ENCODE assay signal across 1 cellular context in the genomic region with DNA sequence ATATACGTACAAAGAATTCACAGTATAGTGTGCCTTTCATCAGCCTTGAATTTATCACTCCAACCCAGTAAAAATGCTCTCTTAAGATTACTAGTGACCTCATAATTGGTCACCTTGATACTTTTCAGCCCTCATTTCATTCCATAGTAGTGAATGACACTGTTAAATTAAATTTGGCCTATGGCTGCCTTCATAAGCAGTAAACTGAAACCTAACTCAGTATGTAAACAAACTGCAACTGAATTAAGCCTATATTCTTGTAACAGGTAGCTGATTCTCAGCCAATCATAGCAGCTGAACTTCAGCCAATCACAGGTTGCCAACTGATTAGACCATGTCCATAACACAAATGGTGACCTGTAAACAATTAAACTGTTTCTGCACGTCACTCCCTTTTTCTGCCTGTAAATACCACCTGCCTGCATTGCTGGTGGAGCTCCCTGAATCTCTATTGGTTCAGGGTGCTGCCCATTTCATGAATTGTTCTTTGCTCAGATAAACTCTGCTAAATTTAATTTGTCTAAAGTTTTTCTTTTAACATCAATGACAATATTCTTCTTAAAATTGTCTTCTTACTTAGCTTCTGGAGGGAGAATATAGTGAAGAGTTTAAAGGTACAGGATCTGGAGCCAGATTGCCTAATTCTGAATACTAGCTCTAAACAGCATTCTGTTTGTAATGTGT.
TF ChIP-seq lines count a peak whose summit lies in the region.

No MANE protein-coding gene starts in this region.

TF ChIP-seq in GM23338, 12 proteins besides CTCF, POLR2A, EP300 and RAD21 (continued from another document):
- TF ChIP-seq JUNB (IDR thresholded peaks at IDR 0.05; ENCODE audit: unreplicated experiment): no peak
- TF ChIP-seq CREB1 (CRISPR knock-in tag; IDR thresholded peaks at IDR 0.05; ENCODE audit: low read depth): no peak
- TF ChIP-seq POLR2AphosphoS5 (IDR thresholded peaks at IDR 0.05; ENCODE audit: low read depth): no peak
- TF ChIP-seq ZNF331 (CRISPR knock-in tag; IDR thresholded peaks at IDR 0.05; ENCODE audit: low read depth): no peak
- TF ChIP-seq, protein P1, sequence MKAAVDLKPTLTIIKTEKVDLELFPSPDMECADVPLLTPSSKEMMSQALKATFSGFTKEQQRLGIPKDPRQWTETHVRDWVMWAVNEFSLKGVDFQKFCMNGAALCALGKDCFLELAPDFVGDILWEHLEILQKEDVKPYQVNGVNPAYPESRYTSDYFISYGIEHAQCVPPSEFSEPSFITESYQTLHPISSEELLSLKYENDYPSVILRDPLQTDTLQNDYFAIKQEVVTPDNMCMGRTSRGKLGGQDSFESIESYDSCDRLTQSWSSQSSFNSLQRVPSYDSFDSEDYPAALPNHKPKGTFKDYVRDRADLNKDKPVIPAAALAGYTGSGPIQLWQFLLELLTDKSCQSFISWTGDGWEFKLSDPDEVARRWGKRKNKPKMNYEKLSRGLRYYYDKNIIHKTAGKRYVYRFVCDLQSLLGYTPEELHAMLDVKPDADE (IDR thresholded peaks at IDR 0.05): no peak
- TF ChIP-seq, protein P2, sequence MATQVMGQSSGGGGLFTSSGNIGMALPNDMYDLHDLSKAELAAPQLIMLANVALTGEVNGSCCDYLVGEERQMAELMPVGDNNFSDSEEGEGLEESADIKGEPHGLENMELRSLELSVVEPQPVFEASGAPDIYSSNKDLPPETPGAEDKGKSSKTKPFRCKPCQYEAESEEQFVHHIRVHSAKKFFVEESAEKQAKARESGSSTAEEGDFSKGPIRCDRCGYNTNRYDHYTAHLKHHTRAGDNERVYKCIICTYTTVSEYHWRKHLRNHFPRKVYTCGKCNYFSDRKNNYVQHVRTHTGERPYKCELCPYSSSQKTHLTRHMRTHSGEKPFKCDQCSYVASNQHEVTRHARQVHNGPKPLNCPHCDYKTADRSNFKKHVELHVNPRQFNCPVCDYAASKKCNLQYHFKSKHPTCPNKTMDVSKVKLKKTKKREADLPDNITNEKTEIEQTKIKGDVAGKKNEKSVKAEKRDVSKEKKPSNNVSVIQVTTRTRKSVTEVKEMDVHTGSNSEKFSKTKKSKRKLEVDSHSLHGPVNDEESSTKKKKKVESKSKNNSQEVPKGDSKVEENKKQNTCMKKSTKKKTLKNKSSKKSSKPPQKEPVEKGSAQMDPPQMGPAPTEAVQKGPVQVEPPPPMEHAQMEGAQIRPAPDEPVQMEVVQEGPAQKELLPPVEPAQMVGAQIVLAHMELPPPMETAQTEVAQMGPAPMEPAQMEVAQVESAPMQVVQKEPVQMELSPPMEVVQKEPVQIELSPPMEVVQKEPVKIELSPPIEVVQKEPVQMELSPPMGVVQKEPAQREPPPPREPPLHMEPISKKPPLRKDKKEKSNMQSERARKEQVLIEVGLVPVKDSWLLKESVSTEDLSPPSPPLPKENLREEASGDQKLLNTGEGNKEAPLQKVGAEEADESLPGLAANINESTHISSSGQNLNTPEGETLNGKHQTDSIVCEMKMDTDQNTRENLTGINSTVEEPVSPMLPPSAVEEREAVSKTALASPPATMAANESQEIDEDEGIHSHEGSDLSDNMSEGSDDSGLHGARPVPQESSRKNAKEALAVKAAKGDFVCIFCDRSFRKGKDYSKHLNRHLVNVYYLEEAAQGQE (IDR thresholded peaks at IDR 0.05; ENCODE audit: unreplicated experiment): no peak
- TF ChIP-seq, protein P3, sequence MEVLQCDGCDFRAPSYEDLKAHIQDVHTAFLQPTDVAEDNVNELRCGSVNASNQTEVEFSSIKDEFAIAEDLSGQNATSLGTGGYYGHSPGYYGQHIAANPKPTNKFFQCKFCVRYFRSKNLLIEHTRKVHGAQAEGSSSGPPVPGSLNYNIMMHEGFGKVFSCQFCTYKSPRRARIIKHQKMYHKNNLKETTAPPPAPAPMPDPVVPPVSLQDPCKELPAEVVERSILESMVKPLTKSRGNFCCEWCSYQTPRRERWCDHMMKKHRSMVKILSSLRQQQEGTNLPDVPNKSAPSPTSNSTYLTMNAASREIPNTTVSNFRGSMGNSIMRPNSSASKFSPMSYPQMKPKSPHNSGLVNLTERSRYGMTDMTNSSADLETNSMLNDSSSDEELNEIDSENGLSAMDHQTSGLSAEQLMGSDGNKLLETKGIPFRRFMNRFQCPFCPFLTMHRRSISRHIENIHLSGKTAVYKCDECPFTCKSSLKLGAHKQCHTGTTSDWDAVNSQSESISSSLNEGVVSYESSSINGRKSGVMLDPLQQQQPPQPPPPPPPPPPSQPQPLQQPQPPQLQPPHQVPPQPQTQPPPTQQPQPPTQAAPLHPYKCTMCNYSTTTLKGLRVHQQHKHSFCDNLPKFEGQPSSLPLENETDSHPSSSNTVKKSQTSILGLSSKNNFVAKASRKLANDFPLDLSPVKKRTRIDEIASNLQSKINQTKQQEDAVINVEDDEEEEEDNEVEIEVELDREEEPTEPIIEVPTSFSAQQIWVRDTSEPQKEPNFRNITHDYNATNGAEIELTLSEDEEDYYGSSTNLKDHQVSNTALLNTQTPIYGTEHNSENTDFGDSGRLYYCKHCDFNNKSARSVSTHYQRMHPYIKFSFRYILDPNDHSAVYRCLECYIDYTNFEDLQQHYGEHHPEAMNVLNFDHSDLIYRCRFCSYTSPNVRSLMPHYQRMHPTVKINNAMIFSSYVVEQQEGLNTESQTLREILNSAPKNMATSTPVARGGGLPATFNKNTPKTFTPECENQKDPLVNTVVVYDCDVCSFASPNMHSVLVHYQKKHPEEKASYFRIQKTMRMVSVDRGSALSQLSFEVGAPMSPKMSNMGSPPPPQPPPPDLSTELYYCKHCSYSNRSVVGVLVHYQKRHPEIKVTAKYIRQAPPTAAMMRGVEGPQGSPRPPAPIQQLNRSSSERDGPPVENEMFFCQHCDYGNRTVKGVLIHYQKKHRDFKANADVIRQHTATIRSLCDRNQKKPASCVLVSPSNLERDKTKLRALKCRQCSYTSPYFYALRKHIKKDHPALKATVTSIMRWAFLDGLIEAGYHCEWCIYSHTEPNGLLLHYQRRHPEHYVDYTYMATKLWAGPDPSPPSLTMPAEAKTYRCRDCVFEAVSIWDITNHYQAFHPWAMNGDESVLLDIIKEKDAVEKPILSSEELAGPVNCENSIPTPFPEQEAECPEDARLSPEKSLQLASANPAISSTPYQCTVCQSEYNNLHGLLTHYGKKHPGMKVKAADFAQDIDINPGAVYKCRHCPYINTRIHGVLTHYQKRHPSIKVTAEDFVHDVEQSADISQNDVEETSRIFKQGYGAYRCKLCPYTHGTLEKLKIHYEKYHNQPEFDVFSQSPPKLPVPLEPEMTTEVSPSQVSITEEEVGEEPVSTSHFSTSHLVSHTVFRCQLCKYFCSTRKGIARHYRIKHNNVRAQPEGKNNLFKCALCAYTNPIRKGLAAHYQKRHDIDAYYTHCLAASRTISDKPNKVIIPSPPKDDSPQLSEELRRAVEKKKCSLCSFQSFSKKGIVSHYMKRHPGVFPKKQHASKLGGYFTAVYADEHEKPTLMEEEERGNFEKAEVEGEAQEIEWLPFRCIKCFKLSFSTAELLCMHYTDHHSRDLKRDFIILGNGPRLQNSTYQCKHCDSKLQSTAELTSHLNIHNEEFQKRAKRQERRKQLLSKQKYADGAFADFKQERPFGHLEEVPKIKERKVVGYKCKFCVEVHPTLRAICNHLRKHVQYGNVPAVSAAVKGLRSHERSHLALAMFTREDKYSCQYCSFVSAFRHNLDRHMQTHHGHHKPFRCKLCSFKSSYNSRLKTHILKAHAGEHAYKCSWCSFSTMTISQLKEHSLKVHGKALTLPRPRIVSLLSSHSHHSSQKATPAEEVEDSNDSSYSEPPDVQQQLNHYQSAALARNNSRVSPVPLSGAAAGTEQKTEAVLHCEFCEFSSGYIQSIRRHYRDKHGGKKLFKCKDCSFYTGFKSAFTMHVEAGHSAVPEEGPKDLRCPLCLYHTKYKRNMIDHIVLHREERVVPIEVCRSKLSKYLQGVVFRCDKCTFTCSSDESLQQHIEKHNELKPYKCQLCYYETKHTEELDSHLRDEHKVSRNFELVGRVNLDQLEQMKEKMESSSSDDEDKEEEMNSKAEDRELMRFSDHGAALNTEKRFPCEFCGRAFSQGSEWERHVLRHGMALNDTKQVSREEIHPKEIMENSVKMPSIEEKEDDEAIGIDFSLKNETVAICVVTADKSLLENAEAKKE (CRISPR knock-in tag; IDR thresholded peaks at IDR 0.05): no peak
- no peak for TF ChIP-seq ZNF114 (CRISPR knock-in tag; IDR thresholded peaks at IDR 0.05)
- no peak for TF ChIP-seq EZH2 (IDR thresholded peaks at IDR 0.05; ENCODE audit: low read depth, unreplicated experiment)
- no peak for TF ChIP-seq NANOG (IDR thresholded peaks at IDR 0.05; ENCODE audit: borderline replicate concordance)
- TF ChIP-seq STAT1 (IDR thresholded peaks at IDR 0.05; ENCODE audit: unreplicated experiment): no peak
